Comparison of ENCODE assay signal across 17 cellular contexts in the genomic region with DNA sequence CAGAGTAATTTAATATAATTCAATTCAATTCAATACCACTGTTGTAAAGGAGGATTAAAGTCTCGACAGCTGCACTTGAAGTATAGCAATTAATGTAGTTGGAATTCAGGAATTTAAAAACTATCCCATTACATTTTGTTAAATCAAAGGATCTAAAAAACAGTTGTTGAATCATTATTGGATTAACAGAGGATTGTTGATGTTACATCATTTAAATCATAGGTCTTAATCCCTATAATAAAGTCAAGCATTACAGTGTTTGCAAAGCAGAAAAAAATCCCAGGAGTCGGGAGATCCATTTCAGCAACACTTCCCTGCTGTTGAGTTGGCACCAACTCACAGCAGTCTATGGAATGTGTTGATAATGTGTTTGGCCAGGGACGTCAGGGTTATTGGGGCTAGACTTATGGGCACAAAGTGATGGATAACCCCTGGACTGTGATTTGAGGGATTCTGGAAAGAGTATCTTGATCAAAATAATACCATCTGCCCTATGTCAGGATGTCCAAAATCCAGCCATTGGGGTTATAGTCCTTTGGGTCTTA.
"Had no signal": no experiment of that assay in that cellular context is flagged by ENCODE, and none has a peak within 500 bp of the region (broad histone marks: within the 10 kb centered on the region; RNA-seq: fewer than 3 reads in every experiment).

No MANE protein-coding gene starts in this region.

- H3K4me3 Mint-ChIP-seq: activated naive CD8-positive, alpha-beta T cell treated with anti-CD3 and anti-CD28 coated beads for 36 hours; activated T-helper 1 cell treated with anti-CD3 and anti-CD28 coated beads, Interleukin-12 subunit alpha, Interleukin-12 subunit beta, Interleukin-2, Interleukin-4 antibody, amounts not matched to agents 30 ng/mL and 10 ng/mL and 1 ng/mL, durations not matched to agents 14 hours and 24 hours and 36 hours; brain; neural crest cell; stimulated activated memory B cell treated with anti-CD40 and anti-IgM and Interleukin-4, amounts not matched to agents 10 μg/mL and 1 μg/mL and 100 μg/mL, for 72 hours had no signal

- H3K4me3 ChIP-seq: esophagus squamous epithelium, psoas muscle had no signal

- H3K27me3 Mint-ChIP-seq: activated naive CD8-positive, alpha-beta T cell treated with anti-CD3 and anti-CD28 coated beads for 36 hours; stimulated activated memory B cell treated with anti-CD40 and anti-IgM and Interleukin-4, amounts not matched to agents 10 μg/mL and 1 μg/mL and 100 μg/mL, for 72 hours had no signal

- H3K4me1 Mint-ChIP-seq: activated naive CD8-positive, alpha-beta T cell treated with anti-CD3 and anti-CD28 coated beads for 36 hours; stimulated activated memory B cell treated with anti-CD40 and anti-IgM and Interleukin-4, amounts not matched to agents 10 μg/mL and 1 μg/mL and 100 μg/mL, for 72 hours had no signal

- H3K27ac ChIP-seq: esophagus squamous epithelium, psoas muscle had no signal

- H3K9me3 ChIP-seq: esophagus squamous epithelium, psoas muscle had no signal

- H3K27ac Mint-ChIP-seq: activated naive CD8-positive, alpha-beta T cell treated with anti-CD3 and anti-CD28 coated beads for 36 hours; activated T-helper 1 cell treated with anti-CD3 and anti-CD28 coated beads, Interleukin-12 subunit alpha, Interleukin-12 subunit beta, Interleukin-2, Interleukin-4 antibody, amounts not matched to agents 30 ng/mL and 10 ng/mL and 1 ng/mL, durations not matched to agents 14 hours and 24 hours and 36 hours; stimulated activated memory B cell treated with anti-CD40 and anti-IgM and Interleukin-4, amounts not matched to agents 10 μg/mL and 1 μg/mL and 100 μg/mL, for 72 hours had no signal

- H3K9me3 Mint-ChIP-seq: activated T-helper 1 cell treated with anti-CD3 and anti-CD28 coated beads, Interleukin-12 subunit alpha, Interleukin-12 subunit beta, Interleukin-2, Interleukin-4 antibody, amounts not matched to agents 30 ng/mL and 10 ng/mL and 1 ng/mL, durations not matched to agents 14 hours and 24 hours and 36 hours had no signal

- DNase-seq: activated CD4-positive, alpha-beta T cell treated with anti-CD3 and anti-CD28 coated beads, Interleukin-2, amount 50 U/mL, for 1 hour; activated naive CD8-positive, alpha-beta T cell treated with anti-CD3 and anti-CD28 coated beads for 36 hours; amygdala; cortex of kidney; effector CD4-positive, alpha-beta T cell; esophagus squamous epithelium; hypothalamus; psoas muscle; stimulated activated CD4-positive, alpha-beta T cell treated with anti-CD3 and anti-CD28 coated beads, Interleukin-2, amount 100 ng/mL, for 48 hours; T1000 had no signal

- H3K27me3 ChIP-seq: esophagus squamous epithelium had no signal

- H3K36me3 ChIP-seq: esophagus squamous epithelium had no signal

- H3K36me3 Mint-ChIP-seq: activated naive CD8-positive, alpha-beta T cell treated with anti-CD3 and anti-CD28 coated beads for 36 hours; brain; stimulated activated memory B cell treated with anti-CD40 and anti-IgM and Interleukin-4, amounts not matched to agents 10 μg/mL and 1 μg/mL and 100 μg/mL, for 72 hours had no signal

- FAIRE-seq: endothelial cell of umbilical vein, urothelium cell line had no signal

- ATAC-seq: activated CD4-positive, CD25-positive, alpha-beta regulatory T cell treated with anti-CD3 and anti-CD28 coated beads, Interleukin-2, amount 50 U/mL, for 24 hours; psoas muscle; stimulated activated memory B cell treated with anti-CD40 and anti-IgM and Interleukin-4, amounts not matched to agents 10 μg/mL and 1 μg/mL and 100 μg/mL, for 72 hours had no signal

- H3K4me1 ChIP-seq: psoas muscle had no signal
